ENCODE assay signal across 23 cellular contexts in genomic region chr16:12391974-12392373, GRCh38.
"Had no signal": no experiment of that assay in that cellular context is flagged by ENCODE, and none has a peak within 500 bp of the region (broad histone marks: within the 10 kb centered on the region; RNA-seq: fewer than 3 reads in every experiment).

No MANE protein-coding gene starts in this region.

- H3K36me3 ChIP-seq: lower lobe of right lung had no signal

- H3K9me3 ChIP-seq: lower lobe of right lung had no signal

- H3K27me3 ChIP-seq: foreskin keratinocyte had no signal

- H3K4me3 ChIP-seq: lower lobe of right lung had no signal

- H3K4me1 ChIP-seq: lower lobe of right lung had no signal

- H3K27ac ChIP-seq: foreskin keratinocyte, lower lobe of right lung had no signal

- ATAC-seq: effector memory CD8-positive, alpha-beta T cell; foreskin keratinocyte; natural killer cell treated with Interleukin-12 subunit alpha and Interleukin-12 subunit beta and Interleukin-15 and Interleukin-18, amount 100 ng/mL, for 72 hours; stimulated activated naive CD8-positive, alpha-beta T cell treated with anti-CD3 and anti-CD28 coated beads, Interleukin-15, Interleukin-2, amounts not matched to agents 100 U/mL and 50 U/mL, for 24 hours had no signal

- DNase-seq: activated CD4-positive, alpha-beta T cell treated with anti-CD3 and anti-CD28 coated beads, Interleukin-2, amount 10 ng/mL, durations not matched to agents 7 days and 5 days; activated CD4-positive, CD25-positive, alpha-beta regulatory T cell; activated CD8-positive, alpha-beta memory T cell treated with anti-CD3 and anti-CD28 coated beads, Interleukin-2, amount 50 U/mL, for 4 hours; activated effector memory CD4-positive, alpha-beta T cell treated with Interleukin-2 at 50 U/mL for 16 hours; activated naive CD4-positive, alpha-beta T cell treated with anti-CD3 and anti-CD28 coated beads, Interleukin-2, amount 50 U/mL, for 16 hours; activated T-cell treated with anti-CD3 and anti-CD28 coated beads, Interleukin-2, amount 50 U/mL, for 48 hours; dermis blood vessel endothelial cell; effector memory CD8-positive, alpha-beta T cell; foreskin keratinocyte; glutamatergic neuron; hippocampal formation; left cardiac atrium; lower lobe of right lung; nucleus accumbens; posterior cingulate gyrus; retina; stimulated activated CD4-positive, alpha-beta T cell treated with anti-CD3 and anti-CD28 coated beads, Interleukin-12 subunit alpha, Interleukin-12 subunit beta, amount 100 ng/mL, for 4 hours; stimulated activated CD4-positive, alpha-beta T cell treated with anti-CD3 and anti-CD28 coated beads, Interleukin-2, amount 100 ng/mL, for 24 hours; stimulated activated naive CD8-positive, alpha-beta T cell treated with anti-CD3 and anti-CD28 coated beads, Interleukin-15, Interleukin-2, amounts not matched to agents 100 U/mL and 50 U/mL, for 24 hours; substantia nigra; T-helper 1 cell; T-helper 9 cell had no signal
